Comparison of ENCODE assay signal across 1 cellular context in genomic region chr10:74153123-74153522, GRCh38.
TF ChIP-seq lines count a peak whose summit lies in the region.

No MANE protein-coding gene starts in this region.

TF ChIP-seq in SK-N-SH, 30 proteins besides CTCF, POLR2A, EP300 and RAD21 (continued from another document):
- TF ChIP-seq REST (IDR thresholded peaks at IDR 0.05; ENCODE audit: low read depth, low read length) (no peak), RFX5 (IDR thresholded peaks at IDR 0.05; ENCODE audit: low read length) (no peak), ELF1 (IDR thresholded peaks at IDR 0.05) (no peak), TEAD4 (IDR thresholded peaks at IDR 0.05; ENCODE audit: borderline replicate concordance, insufficient read depth) (no peak), GABPA (IDR thresholded peaks at IDR 0.05; ENCODE audit: low read depth) (no peak), RCOR1 (IDR thresholded peaks at IDR 0.05; ENCODE audit: low read length) (no peak), USF2 (IDR thresholded peaks at IDR 0.05; ENCODE audit: borderline replicate concordance, low read depth, low read length) (no peak), TCF12 (IDR thresholded peaks at IDR 0.05) (no peak), JUND (IDR thresholded peaks at IDR 0.05) (no peak), IRF3 (IDR thresholded peaks at IDR 0.05; ENCODE audit: low read depth, low read length) (no peak), EZH2phosphoT487 (IDR thresholded peaks at IDR 0.05; ENCODE audit: borderline replicate concordance, low read depth) (no peak)
TF ChIP-seq in SK-N-SH: peak in this region for 0.
